ENCODE assay signal across 1 cellular context in the genomic region with DNA sequence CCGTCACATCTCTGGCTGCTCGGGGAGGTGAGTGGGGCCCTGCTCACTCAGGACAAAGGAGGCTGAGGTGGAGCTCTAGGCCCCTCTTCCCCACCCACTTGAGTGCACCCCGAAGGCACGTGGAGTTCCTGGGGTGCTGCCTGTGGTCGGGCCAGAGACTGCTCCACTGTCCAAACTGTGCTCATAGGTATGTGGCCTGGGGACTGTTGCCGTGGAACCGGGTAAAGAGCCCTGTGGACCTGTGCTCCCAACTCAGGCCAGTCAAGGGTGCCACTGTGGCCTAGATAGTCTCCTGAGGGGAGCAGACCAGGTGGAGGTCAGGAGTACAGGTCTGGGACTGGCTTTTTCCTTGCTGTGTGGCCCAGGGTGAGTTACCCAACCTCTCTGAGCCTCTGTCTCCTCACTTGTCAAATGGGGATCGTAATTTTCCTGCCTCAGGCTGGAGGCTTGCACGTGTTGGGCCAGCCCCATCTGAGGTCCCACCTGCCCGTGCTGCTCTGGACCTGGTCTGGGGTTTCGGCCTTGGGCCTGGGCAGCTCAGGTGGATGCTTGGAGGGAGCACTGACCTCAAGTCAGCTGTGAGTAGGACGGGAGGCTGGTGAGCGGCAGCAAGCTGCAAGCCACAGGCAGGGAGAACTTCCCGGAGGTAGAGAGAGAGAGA.
A peak's percentile ranks its signal among the peaks of the same experiment; 100 is the strongest.
TF ChIP-seq lines count a peak whose summit lies in the region.

No MANE protein-coding gene starts in this region.

TF ChIP-seq in HepG2, 621 proteins besides CTCF, POLR2A, EP300 and RAD21 (continues in another document):
- peak; percentile 61 for TF ChIP-seq ZFP36 (IDR thresholded peaks at IDR 0.05; ENCODE audit: borderline replicate concordance, low read depth, low read length, partially characterized antibody)
- TF ChIP-seq ZFP36L1 (CRISPR knock-in tag; IDR thresholded peaks at IDR 0.05): no peak
- no peak for TF ChIP-seq ZFX (CRISPR knock-in tag; IDR thresholded peaks at IDR 0.05; ENCODE audit: low read depth)
- 0 out of 2 replicates have a peak, but pooled peaks have one; percentile 9 for TF ChIP-seq NRL (CRISPR knock-in tag; IDR thresholded peaks at IDR 0.05; ENCODE audit: borderline replicate concordance)
- TF ChIP-seq KDM5B (CRISPR knock-in tag; IDR thresholded peaks at IDR 0.05; ENCODE audit: borderline replicate concordance): 0 out of 2 replicates have a peak, but pooled peaks have one; percentile 12
- no peak for TF ChIP-seq ADNP (CRISPR knock-in tag; IDR thresholded peaks at IDR 0.05)
- no peak for TF ChIP-seq ZNF572 (CRISPR knock-in tag; IDR thresholded peaks at IDR 0.05)
- TF ChIP-seq ZNF205 (CRISPR knock-in tag; IDR thresholded peaks at IDR 0.05): 0 out of 2 replicates have a peak, but pooled peaks have one; percentile 33
- TF ChIP-seq DZIP1 (CRISPR knock-in tag; IDR thresholded peaks at IDR 0.05): 0 out of 2 replicates have a peak, but pooled peaks have one; percentile 30
- TF ChIP-seq PCBP1 (IDR thresholded peaks at IDR 0.05; ENCODE audit: borderline replicate concordance, low read depth, low read length): 0 out of 2 replicates have a peak, but pooled peaks have one; percentile 51
- peak; percentile 52 for TF ChIP-seq MED8 (CRISPR knock-in tag; IDR thresholded peaks at IDR 0.05; ENCODE audit: insufficient replicate concordance)
- no peak for TF ChIP-seq ZNF235 (CRISPR knock-in tag; IDR thresholded peaks at IDR 0.05; ENCODE audit: borderline replicate concordance)
- no peak for TF ChIP-seq HMGA1 (CRISPR knock-in tag; conservative IDR thresholded peaks at IDR 0.05)
- no peak for TF ChIP-seq ZNF331 (CRISPR knock-in tag; IDR thresholded peaks at IDR 0.05)
- TF ChIP-seq DDIT3 (CRISPR knock-in tag; IDR thresholded peaks at IDR 0.05): no peak
- TF ChIP-seq YY1 (IDR thresholded peaks at IDR 0.05; ENCODE audit: insufficient read depth, insufficient replicate concordance, low read depth, low read length): no peak
- TF ChIP-seq CBX1 (IDR thresholded peaks at IDR 0.05; ENCODE audit: low read depth): no peak
- no peak for TF ChIP-seq CERS6 (CRISPR knock-in tag; IDR thresholded peaks at IDR 0.05)
- no peak for TF ChIP-seq ATF7 (IDR thresholded peaks at IDR 0.05)
- no peak for TF ChIP-seq ATF7 (CRISPR knock-in tag; IDR thresholded peaks at IDR 0.05)
- TF ChIP-seq ZBTB38 (CRISPR knock-in tag; IDR thresholded peaks at IDR 0.05): no peak
- TF ChIP-seq ZNF589 (CRISPR knock-in tag; conservative IDR thresholded peaks at IDR 0.05): no peak
- TF ChIP-seq ZNF616 (CRISPR knock-in tag; IDR thresholded peaks at IDR 0.05; ENCODE audit: low read depth): no peak
- TF ChIP-seq MAFF (IDR thresholded peaks at IDR 0.05; ENCODE audit: low read depth, low read length): no peak
- TF ChIP-seq CREBL2 (CRISPR knock-in tag; IDR thresholded peaks at IDR 0.05; ENCODE audit: borderline replicate concordance): no peak
- no peak for TF ChIP-seq ETV5 (CRISPR knock-in tag; IDR thresholded peaks at IDR 0.05; ENCODE audit: borderline replicate concordance)
- no peak for TF ChIP-seq ZNF790 (CRISPR knock-in tag; IDR thresholded peaks at IDR 0.05; ENCODE audit: borderline replicate concordance)
- no peak for TF ChIP-seq ESRRA (CRISPR knock-in tag; IDR thresholded peaks at IDR 0.05; ENCODE audit: low read depth)
- TF ChIP-seq IRF1 (CRISPR knock-in tag; IDR thresholded peaks at IDR 0.05; ENCODE audit: low read depth): no peak
- peak; percentile 32 for TF ChIP-seq PTBP1 (IDR thresholded peaks at IDR 0.05; ENCODE audit: low read depth, low read length, poor library complexity, severe bottlenecking)
- TF ChIP-seq TRIM24 (CRISPR knock-in tag; IDR thresholded peaks at IDR 0.05): no peak
- no peak for TF ChIP-seq DMAP1 (CRISPR knock-in tag; IDR thresholded peaks at IDR 0.05)
- no peak for TF ChIP-seq ZNF282 (IDR thresholded peaks at IDR 0.05; ENCODE audit: partially characterized antibody)
- TF ChIP-seq MTA1 (CRISPR knock-in tag; IDR thresholded peaks at IDR 0.05; ENCODE audit: borderline replicate concordance): peak; percentile 41; the same call in 1 of the 2 replicates
- TF ChIP-seq, protein P1, sequence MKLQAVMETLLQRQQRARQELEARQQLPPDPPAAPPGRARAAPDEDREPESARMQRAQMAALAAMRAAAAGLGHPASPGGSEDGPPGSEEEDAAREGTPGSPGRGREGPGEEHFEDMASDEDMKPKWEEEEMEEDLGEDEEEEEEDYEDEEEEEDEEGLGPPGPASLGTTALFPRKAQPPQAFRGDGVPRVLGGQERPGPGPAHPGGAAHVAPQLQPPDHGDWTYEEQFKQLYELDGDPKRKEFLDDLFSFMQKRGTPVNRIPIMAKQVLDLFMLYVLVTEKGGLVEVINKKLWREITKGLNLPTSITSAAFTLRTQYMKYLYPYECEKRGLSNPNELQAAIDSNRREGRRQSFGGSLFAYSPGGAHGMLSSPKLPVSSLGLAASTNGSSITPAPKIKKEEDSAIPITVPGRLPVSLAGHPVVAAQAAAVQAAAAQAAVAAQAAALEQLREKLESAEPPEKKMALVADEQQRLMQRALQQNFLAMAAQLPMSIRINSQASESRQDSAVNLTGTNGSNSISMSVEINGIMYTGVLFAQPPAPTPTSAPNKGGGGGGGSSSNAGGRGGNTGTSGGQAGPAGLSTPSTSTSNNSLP (IDR thresholded peaks at IDR 0.05; ENCODE audit: low read depth, low read length): no peak
- TF ChIP-seq ATF4 (CRISPR knock-in tag; IDR thresholded peaks at IDR 0.05): no peak
- no peak for TF ChIP-seq BORCS8-MEF2B (CRISPR knock-in tag; IDR thresholded peaks at IDR 0.05)
- TF ChIP-seq DMTF1 (CRISPR knock-in tag; IDR thresholded peaks at IDR 0.05): no peak
- TF ChIP-seq NFIB (CRISPR knock-in tag; IDR thresholded peaks at IDR 0.05; ENCODE audit: borderline replicate concordance): no peak
- TF ChIP-seq, protein P2, sequence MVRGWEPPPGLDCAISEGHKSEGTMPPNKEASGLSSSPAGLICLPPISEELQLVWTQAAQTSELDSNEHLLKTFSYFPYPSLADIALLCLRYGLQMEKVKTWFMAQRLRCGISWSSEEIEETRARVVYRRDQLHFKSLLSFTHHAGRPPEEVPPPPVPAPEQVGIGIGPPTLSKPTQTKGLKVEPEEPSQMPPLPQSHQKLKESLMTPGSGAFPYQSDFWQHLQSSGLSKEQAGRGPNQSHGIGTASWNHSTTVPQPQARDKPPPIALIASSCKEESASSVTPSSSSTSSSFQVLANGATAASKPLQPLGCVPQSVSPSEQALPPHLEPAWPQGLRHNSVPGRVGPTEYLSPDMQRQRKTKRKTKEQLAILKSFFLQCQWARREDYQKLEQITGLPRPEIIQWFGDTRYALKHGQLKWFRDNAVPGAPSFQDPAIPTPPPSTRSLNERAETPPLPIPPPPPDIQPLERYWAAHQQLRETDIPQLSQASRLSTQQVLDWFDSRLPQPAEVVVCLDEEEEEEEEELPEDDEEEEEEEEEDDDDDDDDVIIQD (CRISPR knock-in tag; IDR thresholded peaks at IDR 0.05; ENCODE audit: low read depth): no peak
- no peak for TF ChIP-seq NONO (IDR thresholded peaks at IDR 0.05)
- no peak for TF ChIP-seq NONO (CRISPR knock-in tag; conservative IDR thresholded peaks at IDR 0.05)
- TF ChIP-seq ZNF768 (CRISPR knock-in tag; IDR thresholded peaks at IDR 0.05): peak; percentile 99
- TF ChIP-seq DNMT1 (CRISPR knock-in tag; IDR thresholded peaks at IDR 0.05): no peak
- no peak for TF ChIP-seq RARG (CRISPR knock-in tag; IDR thresholded peaks at IDR 0.05; ENCODE audit: low read depth)
- no peak for TF ChIP-seq LBX2 (CRISPR knock-in tag; IDR thresholded peaks at IDR 0.05; ENCODE audit: borderline replicate concordance)
- TF ChIP-seq ZNF234 (CRISPR knock-in tag; conservative IDR thresholded peaks at IDR 0.05): no peak
- TF ChIP-seq ZNF670 (CRISPR knock-in tag; IDR thresholded peaks at IDR 0.05; ENCODE audit: borderline replicate concordance): no peak
- no peak for TF ChIP-seq ZSCAN21 (CRISPR knock-in tag; IDR thresholded peaks at IDR 0.05; ENCODE audit: borderline replicate concordance)
- no peak for TF ChIP-seq IRX3 (CRISPR knock-in tag; IDR thresholded peaks at IDR 0.05; ENCODE audit: borderline replicate concordance, low read depth)
- TF ChIP-seq, protein P3, sequence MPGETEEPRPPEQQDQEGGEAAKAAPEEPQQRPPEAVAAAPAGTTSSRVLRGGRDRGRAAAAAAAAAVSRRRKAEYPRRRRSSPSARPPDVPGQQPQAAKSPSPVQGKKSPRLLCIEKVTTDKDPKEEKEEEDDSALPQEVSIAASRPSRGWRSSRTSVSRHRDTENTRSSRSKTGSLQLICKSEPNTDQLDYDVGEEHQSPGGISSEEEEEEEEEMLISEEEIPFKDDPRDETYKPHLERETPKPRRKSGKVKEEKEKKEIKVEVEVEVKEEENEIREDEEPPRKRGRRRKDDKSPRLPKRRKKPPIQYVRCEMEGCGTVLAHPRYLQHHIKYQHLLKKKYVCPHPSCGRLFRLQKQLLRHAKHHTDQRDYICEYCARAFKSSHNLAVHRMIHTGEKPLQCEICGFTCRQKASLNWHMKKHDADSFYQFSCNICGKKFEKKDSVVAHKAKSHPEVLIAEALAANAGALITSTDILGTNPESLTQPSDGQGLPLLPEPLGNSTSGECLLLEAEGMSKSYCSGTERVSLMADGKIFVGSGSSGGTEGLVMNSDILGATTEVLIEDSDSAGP (CRISPR knock-in tag; IDR thresholded peaks at IDR 0.05; ENCODE audit: borderline replicate concordance): peak; percentile 15; the same call in 1 of the 2 replicates
- no peak for TF ChIP-seq CCAR2 (optimal IDR thresholded peaks at IDR 0.05; ENCODE audit: low read depth, low read length)
